ENCODE assay signal across 23 cellular contexts in genomic region chr7:18694484-18694883, GRCh38.
DNase-seq lines count a peak whose midpoint lies in the region; ATAC-seq, FAIRE-seq and TF ChIP-seq lines count a peak whose summit lies in the region.
"Had no signal": no experiment of that assay in that cellular context is flagged by ENCODE, and none has a peak within 500 bp of the region (broad histone marks: within the 10 kb centered on the region; RNA-seq: fewer than 3 reads in every experiment).

No MANE protein-coding gene starts in this region.

- no peaks in the 10 kb centered on the region for H3K36me3 Mint-ChIP-seq in astrocyte (ENCODE audit: low read depth, unreplicated experiment)
- H3K36me3 Mint-ChIP-seq: CD8-positive, alpha-beta memory T cell had no signal

- H3K27ac Mint-ChIP-seq in astrocyte (ENCODE audit: unreplicated experiment) = no peak overlapping the region
- H3K27ac Mint-ChIP-seq: B cell; CD4-positive, alpha-beta T cell; CD8-positive, alpha-beta memory T cell; HFFc6 had no signal

- TF ChIP-seq POLR2A in stomach (IDR thresholded peaks at IDR 0.05) = no peak

- H3K9ac ChIP-seq in SK-N-MC (ENCODE audit: insufficient read length) (no peak overlapping the region), astrocyte (ENCODE audit: low read length) (no peak overlapping the region), smooth muscle cell (ENCODE audit: low read depth) (no peak overlapping the region)
- H3K9ac ChIP-seq: BLaER1 treated with 17β-estradiol and CSF1 and Interleukin-3, amounts not matched to agents 10 nM and 100 nM had no signal

- H3K27ac ChIP-seq in SK-N-MC (peak overlapping the region; percentile 80), astrocyte (ENCODE audit: low read depth, low read length) (no peak overlapping the region), smooth muscle cell (ENCODE audit: low read depth) (no peak overlapping the region), stomach (no peak overlapping the region)
- H3K27ac ChIP-seq: 22Rv1; BLaER1 treated with 17β-estradiol and CSF1 and Interleukin-3, amounts not matched to agents 10 nM and 100 nM had no signal

- 37% methylated on average over 3 of the region's 3 CpGs for WGBS in smooth muscle cell (ENCODE audit: low lambda C conversion rate)
- 80 to 91% (median 86%) methylated on average over 3 of the region's 3 CpGs for WGBS in stomach, 5 donors

- H3K27me3 ChIP-seq in BE2C = no peaks in the 10 kb centered on the region
- no peaks in the 10 kb centered on the region for H3K27me3 ChIP-seq in astrocyte (ENCODE audit: insufficient read depth, low read length)
- H3K27me3 ChIP-seq in smooth muscle cell (ENCODE audit: low read depth) = no peaks in the 10 kb centered on the region
- no peaks in the 10 kb centered on the region for H3K27me3 ChIP-seq in stomach
- H3K27me3 ChIP-seq: BLaER1 treated with 17β-estradiol and CSF1 and Interleukin-3, amounts not matched to agents 10 nM and 100 nM had no signal

- no peaks in the 10 kb centered on the region for H3K9me3 Mint-ChIP-seq in astrocyte (ENCODE audit: unreplicated experiment)
- H3K9me3 Mint-ChIP-seq: CD4-positive, alpha-beta T cell; HFFc6 had no signal

- H3K79me2 ChIP-seq in astrocyte (ENCODE audit: insufficient read depth, low read length) (no peaks in the 10 kb centered on the region), smooth muscle cell (ENCODE audit: low read depth) (no peaks in the 10 kb centered on the region)

- no peak overlapping the region for H2AFZ ChIP-seq in astrocyte (ENCODE audit: low read depth, low read length)
- H2AFZ ChIP-seq in smooth muscle cell (ENCODE audit: low read depth) = peak overlapping the region; percentile 49

- TF ChIP-seq EP300 in stomach (IDR thresholded peaks at IDR 0.05) = no peak

- H3K4me1 ChIP-seq in BE2C = peaks cover 45% of the 10 kb centered on the region
- H3K4me1 ChIP-seq in astrocyte (ENCODE audit: insufficient read depth, low read length) = no peaks in the 10 kb centered on the region
- H3K4me1 ChIP-seq in smooth muscle cell (ENCODE audit: low read depth) = no peaks in the 10 kb centered on the region
- peaks cover 0 to 4% (median 0%) of the 10 kb centered on the region in 4 donors for H3K4me1 ChIP-seq in stomach
- H3K4me1 ChIP-seq: BLaER1 treated with 17β-estradiol and CSF1 and Interleukin-3, amounts not matched to agents 10 nM and 100 nM had no signal

- ATAC-seq in HG03521 (IDR thresholded peaks at IDR 0.05; ENCODE audit: unreplicated experiment) = no peak
- ATAC-seq: GM12878 had no signal

- no peak for TF ChIP-seq CTCF in BE2C (IDR thresholded peaks at IDR 0.05; ENCODE audit: low read depth, low read length)
- no peak for TF ChIP-seq CTCF in astrocyte (IDR thresholded peaks at IDR 0.05; ENCODE audit: insufficient read depth, low read depth, low read length)
- no peak for TF ChIP-seq CTCF in smooth muscle cell (IDR thresholded peaks at IDR 0.05; ENCODE audit: borderline replicate concordance, insufficient read depth, poor library complexity, severe bottlenecking)
- TF ChIP-seq CTCF in stomach (IDR thresholded peaks at IDR 0.05) = no peak

- DNase-seq in BE2C (peak; percentile 61), SK-N-MC (ENCODE audit: low read depth, low spot score) (no peak), astrocyte (ENCODE audit: low read depth) (no peak), smooth muscle cell (lab: John Stamatoyannopoulos, UW; ENCODE audit: unreplicated experiment) (no peak), NCI-H1694 treated with DMSO at 0.1 percent for 48 hours (lab: John Stamatoyannopoulos, UW) (no peak), stomach (no peak)
- DNase-seq: CD4-positive, alpha-beta T cell; CD8-positive, alpha-beta memory T cell; DMS 273 treated with DMSO at 0.1 percent for 48 hours; DMS79; EL; GDM1; GOT3; HFFc6 had no signal

- no peaks in the 10 kb centered on the region for H3F3A ChIP-seq in smooth muscle cell (ENCODE audit: low read depth)

- no peaks in the 10 kb centered on the region for H3K27me3 Mint-ChIP-seq in astrocyte (ENCODE audit: low read depth, unreplicated experiment)
- H3K27me3 Mint-ChIP-seq: B cell; CD4-positive, alpha-beta T cell; CD8-positive, alpha-beta memory T cell had no signal

- H4K20me1 ChIP-seq in astrocyte (ENCODE audit: insufficient read depth, low read length) (no peaks in the 10 kb centered on the region), smooth muscle cell (ENCODE audit: low read depth) (no peaks in the 10 kb centered on the region)
- H4K20me1 ChIP-seq: BLaER1 treated with 17β-estradiol and CSF1 and Interleukin-3, amounts not matched to agents 10 nM and 100 nM had no signal

- no peaks in the 10 kb centered on the region for H3K4me1 Mint-ChIP-seq in astrocyte (ENCODE audit: low read depth, unreplicated experiment)
- H3K4me1 Mint-ChIP-seq: B cell; CD8-positive, alpha-beta memory T cell had no signal

- 0 out of 2 replicates have a peak overlapping the region, but pooled peaks have one; percentile 1 for H3K4me3 ChIP-seq in BE2C (ENCODE audit: low read depth, low read length)
- H3K4me3 ChIP-seq in SK-N-MC = no peak overlapping the region
- H3K4me3 ChIP-seq in astrocyte (ENCODE audit: insufficient read depth, low read depth, low read length) = no peak overlapping the region
- no peak overlapping the region for H3K4me3 ChIP-seq in smooth muscle cell
- no peak overlapping the region for H3K4me3 ChIP-seq in stomach
- H3K4me3 ChIP-seq: BLaER1 treated with 17β-estradiol and CSF1 and Interleukin-3, amounts not matched to agents 10 nM and 100 nM; GM12878; HAP-1 had no signal

- H3K36me3 ChIP-seq in BE2C (no peaks in the 10 kb centered on the region), SK-N-MC (ENCODE audit: insufficient read depth, low read length) (no peaks in the 10 kb centered on the region), astrocyte (ENCODE audit: insufficient read depth, low read length) (no peaks in the 10 kb centered on the region), smooth muscle cell (ENCODE audit: low read depth) (no peaks in the 10 kb centered on the region), stomach (no peaks in the 10 kb centered on the region)
- H3K36me3 ChIP-seq: BLaER1 treated with 17β-estradiol and CSF1 and Interleukin-3, amounts not matched to agents 10 nM and 100 nM; HAP-1 had no signal

- H3K4me3 Mint-ChIP-seq in astrocyte (ENCODE audit: unreplicated experiment) = no peak overlapping the region
- H3K4me3 Mint-ChIP-seq: B cell; CD14-positive monocyte; CD4-positive, alpha-beta T cell; CD8-positive, alpha-beta memory T cell; HFFc6 had no signal

- intact Hi-C loops in stomach (cut with DNase I; ENCODE audit: low total_unique reads) = no loop called here

- H3K9me3 ChIP-seq in BE2C = no peaks in the 10 kb centered on the region
- no peaks in the 10 kb centered on the region for H3K9me3 ChIP-seq in SK-N-MC (ENCODE audit: low read depth, low read length)
- no peaks in the 10 kb centered on the region for H3K9me3 ChIP-seq in astrocyte (ENCODE audit: insufficient read depth, low read depth, low read length)
- H3K9me3 ChIP-seq in smooth muscle cell (replicated peaks; ENCODE audit: low read depth) = no peaks in the 10 kb centered on the region
- no peaks in the 10 kb centered on the region for H3K9me3 ChIP-seq in stomach
- H3K9me3 ChIP-seq: BLaER1 treated with 17β-estradiol and CSF1 and Interleukin-3, amounts not matched to agents 10 nM and 100 nM; HAP-1 had no signal

- no peak overlapping the region for H3K4me2 ChIP-seq in astrocyte (ENCODE audit: low read length)
- H3K4me2 ChIP-seq in smooth muscle cell = no peak overlapping the region
- H3K4me2 ChIP-seq: BLaER1 treated with 17β-estradiol and CSF1 and Interleukin-3, amounts not matched to agents 10 nM and 100 nM had no signal

- peak; percentile 20 for FAIRE-seq in astrocyte (lab: Jason Lieb, UNC)
- FAIRE-seq: A204.1, D721Med, GM12878 had no signal
